In the genomic region with DNA sequence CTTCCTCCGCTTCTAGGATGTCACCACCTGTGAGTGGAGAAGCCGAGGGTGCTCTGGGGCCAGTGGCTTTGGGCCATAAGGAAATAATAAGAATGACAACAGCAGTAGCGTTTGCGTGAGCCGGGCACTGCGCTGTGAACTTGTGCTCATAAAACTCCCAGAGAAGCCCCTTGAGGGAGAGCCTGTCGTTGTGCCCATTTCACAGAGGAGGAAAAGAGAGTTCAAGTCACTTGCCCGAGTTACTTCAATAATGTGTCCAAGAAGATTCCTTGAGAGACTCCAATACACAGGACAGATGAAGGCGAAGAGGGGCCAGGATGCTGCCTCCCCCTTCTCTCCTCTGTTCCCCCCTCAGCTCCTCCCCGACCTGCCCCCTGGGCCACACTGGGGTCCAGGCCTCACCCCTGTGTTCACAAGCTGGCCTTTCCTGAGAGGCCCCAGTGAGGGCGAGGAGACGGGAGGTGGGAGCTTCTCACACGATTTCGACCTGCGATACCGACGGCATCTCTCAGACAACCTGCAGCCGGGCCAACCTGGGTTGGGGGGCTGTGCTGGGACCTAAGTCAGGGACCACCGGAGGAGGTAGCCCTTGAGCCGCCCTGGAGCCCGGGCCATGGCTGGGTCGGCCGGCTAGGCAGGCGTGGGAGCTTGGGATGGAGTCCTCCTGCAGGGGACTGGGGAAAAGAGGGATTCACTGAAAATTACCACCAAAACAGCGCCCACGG, we compare ENCODE assay signal across 19 cellular contexts. TPM values are rescaled to one million over a fixed set of nuclear protein-coding genes. Genes with fewer than 3 reads are reported as not detected.
DNase-seq lines count a peak whose midpoint lies in the region; ATAC-seq and TF ChIP-seq lines count a peak whose summit lies in the region.
"Had no signal": no experiment of that assay in that cellular context is flagged by ENCODE, and none has a peak within 500 bp of the region (broad histone marks: within the 10 kb centered on the region; RNA-seq: fewer than 3 reads in every experiment).

No MANE protein-coding gene starts in this region.

- intact Hi-C loops in dendritic cell treated with granulocyte-macrophage colony-stimulating factor and Interleukin-4, amounts not matched to agents 40 ng/mL and 50 ng/mL, for 4 days (cut with micrococcal nuclease): no loop called here
- intact Hi-C loops in spleen (cut with DNase I; ENCODE audit: low total_unique reads): no loop called here
- intact Hi-C loops in uterus (cut with DNase I; ENCODE audit: low total_unique reads): no loop called here
- intact Hi-C loops in colonic mucosa (cut with DNase I): no loop called here

- no peak overlapping the region for H3K27ac ChIP-seq in spleen
- H3K27ac ChIP-seq in uterus: peak overlapping the region; percentile 13 to 45
- no peak overlapping the region for H3K27ac ChIP-seq in colonic mucosa
- H3K27ac ChIP-seq: GM23248 had no signal

- H3K4me3 ChIP-seq in spleen: no peak overlapping the region
- H3K4me3 ChIP-seq in uterus: no peak overlapping the region
- H3K4me3 ChIP-seq in colonic mucosa: no peak overlapping the region
- H3K4me3 ChIP-seq: GM23248, MG63 had no signal

- peak overlapping the region; percentile 14 for H3K27ac Mint-ChIP-seq in activated naive CD4-positive, alpha-beta T cell treated with anti-CD3 and anti-CD28 coated beads, Interleukin-2, amount 10 ng/mL, durations not matched to agents 7 days and 5 days
- H3K27ac Mint-ChIP-seq in dendritic cell treated with granulocyte-macrophage colony-stimulating factor and Interleukin-4, amounts not matched to agents 40 ng/mL and 50 ng/mL, for 4 days: peak overlapping the region; percentile 22

- TF ChIP-seq CTCF in spleen (IDR thresholded peaks at IDR 0.05 in 8 of 11, conservative IDR thresholded peaks at IDR 0.05 in 3 of 11) (no peak), uterus (IDR thresholded peaks at IDR 0.05) (no peak), colonic mucosa (IDR thresholded peaks at IDR 0.05) (no peak)

- TF ChIP-seq POLR2A in spleen (IDR thresholded peaks at IDR 0.05): no peak
- no peak for TF ChIP-seq POLR2A in uterus (IDR thresholded peaks at IDR 0.05)

- H3K36me3 ChIP-seq in spleen: no peaks in the 10 kb centered on the region
- H3K36me3 ChIP-seq in uterus: no peaks in the 10 kb centered on the region
- no peaks in the 10 kb centered on the region for H3K36me3 ChIP-seq in colonic mucosa

- DNase-seq in activated naive CD4-positive, alpha-beta T cell treated with anti-CD3 and anti-CD28 coated beads, Interleukin-2, amount 10 ng/mL, durations not matched to agents 7 days and 5 days: no peak
- no peak for DNase-seq in activated naive CD4-positive, alpha-beta T cell treated with anti-CD3 and anti-CD28 coated beads, Interleukin-2, amount 50 U/mL, for 16 hours
- DNase-seq in spleen (peak; percentile 62), uterus (peak in 1 of 2 donors; percentile 16), colonic mucosa (no peak)
- DNase-seq: CD4-positive, CD25-positive, alpha-beta regulatory T cell; DMS153; DND-41; GM23248; H9; KG1; MG63; NCI-H1105 treated with DMSO at 0.1 percent for 48 hours; NCI-H2029; NCI-H526 treated with DMSO at 0.1 percent for 48 hours; RPMI8226; SHP77 treated with DMSO at 0.1 percent for 48 hours had no signal

- H3K27me3 Mint-ChIP-seq in activated naive CD4-positive, alpha-beta T cell treated with anti-CD3 and anti-CD28 coated beads, Interleukin-2, amount 10 ng/mL, durations not matched to agents 7 days and 5 days: peaks cover 7% of the 10 kb centered on the region
- peaks cover 16% of the 10 kb centered on the region for H3K27me3 Mint-ChIP-seq in dendritic cell treated with granulocyte-macrophage colony-stimulating factor and Interleukin-4, amounts not matched to agents 40 ng/mL and 50 ng/mL, for 4 days
- H3K27me3 Mint-ChIP-seq: CD4-positive, CD25-positive, alpha-beta regulatory T cell had no signal

- H3K4me1 ChIP-seq in spleen (no peaks in the 10 kb centered on the region), uterus (no peaks in the 10 kb centered on the region), colonic mucosa (no peaks in the 10 kb centered on the region)

- H3K9me3 ChIP-seq in spleen (no peaks in the 10 kb centered on the region), uterus (no peaks in the 10 kb centered on the region), colonic mucosa (no peaks in the 10 kb centered on the region)

- no peak overlapping the region for H3K9ac ChIP-seq in colonic mucosa (ENCODE audit: low read depth in 2 of 2, low read length in 2 of 2)
- H3K9ac ChIP-seq: GM23248 had no signal

- CTCF ChIA-PET in activated naive CD4-positive, alpha-beta T cell treated with anti-CD3 and anti-CD28 coated beads, Interleukin-2, amount 10 ng/mL, durations not matched to agents 7 days and 5 days (lab: Charles Lee): interaction anchor here (1.1 kb wide), 1 partner anchor 10 kb away, joined by 5 read pairs; no protein-coding TSS in a partner anchor

- WGBS in spleen, 5 donors: 87 to 97% (median 95%) methylated on average over 24 to 26 of the region's 26 CpGs

- peaks cover 2% of the 10 kb centered on the region for H3K4me1 Mint-ChIP-seq in activated naive CD4-positive, alpha-beta T cell treated with anti-CD3 and anti-CD28 coated beads, Interleukin-2, amount 10 ng/mL, durations not matched to agents 7 days and 5 days
- H3K4me1 Mint-ChIP-seq in dendritic cell treated with granulocyte-macrophage colony-stimulating factor and Interleukin-4, amounts not matched to agents 40 ng/mL and 50 ng/mL, for 4 days (ENCODE audit: low read depth): peaks cover 25% of the 10 kb centered on the region
- H3K4me1 Mint-ChIP-seq: H9 had no signal

- H3K27me3 ChIP-seq in spleen (replicated peaks in 1 of 7) (no peaks in the 10 kb centered on the region), uterus (no peaks in the 10 kb centered on the region), colonic mucosa (no peaks in the 10 kb centered on the region)
- H3K27me3 ChIP-seq: MG63 had no signal

- H3K36me3 Mint-ChIP-seq in activated naive CD4-positive, alpha-beta T cell treated with anti-CD3 and anti-CD28 coated beads, Interleukin-2, amount 10 ng/mL, durations not matched to agents 7 days and 5 days: peaks cover 11% of the 10 kb centered on the region
- peaks cover 64% of the 10 kb centered on the region for H3K36me3 Mint-ChIP-seq in dendritic cell treated with granulocyte-macrophage colony-stimulating factor and Interleukin-4, amounts not matched to agents 40 ng/mL and 50 ng/mL, for 4 days (ENCODE audit: low read depth)
- H3K36me3 Mint-ChIP-seq: CD4-positive, CD25-positive, alpha-beta regulatory T cell had no signal

- H3K4me3 Mint-ChIP-seq in activated naive CD4-positive, alpha-beta T cell treated with anti-CD3 and anti-CD28 coated beads, Interleukin-2, amount 10 ng/mL, durations not matched to agents 7 days and 5 days: no peak overlapping the region
- H3K4me3 Mint-ChIP-seq in dendritic cell treated with granulocyte-macrophage colony-stimulating factor and Interleukin-4, amounts not matched to agents 40 ng/mL and 50 ng/mL, for 4 days: no peak overlapping the region
- H3K4me3 Mint-ChIP-seq: CD4-positive, CD25-positive, alpha-beta regulatory T cell; H9 had no signal

- H3K9me3 Mint-ChIP-seq in activated naive CD4-positive, alpha-beta T cell treated with anti-CD3 and anti-CD28 coated beads, Interleukin-2, amount 10 ng/mL, durations not matched to agents 7 days and 5 days: peaks cover 12% of the 10 kb centered on the region
- H3K9me3 Mint-ChIP-seq in dendritic cell treated with granulocyte-macrophage colony-stimulating factor and Interleukin-4, amounts not matched to agents 40 ng/mL and 50 ng/mL, for 4 days: no peaks in the 10 kb centered on the region
- H3K9me3 Mint-ChIP-seq: CD4-positive, CD25-positive, alpha-beta regulatory T cell had no signal

- no peak for ATAC-seq in GM19463 (IDR thresholded peaks at IDR 0.05; ENCODE audit: unreplicated experiment)

RNA-seq across cellular contexts. Expression of a gene that starts 53.5 kb away (rescaled TPM):
- total RNA-seq in spleen (10 to 100 TPM; 32.1 to 73.9 (median 48.9) TPM), uterus (10 to 100 TPM; 40.7 to 88.9 (median 64.9) TPM), colonic mucosa (10 to 100 TPM; 51.8 to 54.7 TPM)
- 10 to 100 TPM; 34.3 to 49.3 (median 46.0) TPM for polyA plus RNA-seq in spleen

RNA-seq across cellular contexts. Expression of a gene that starts 53.9 kb away (rescaled TPM):
- total RNA-seq in spleen (10 to 100 TPM in 2 of 7 donors, 1 to 10 TPM in 5; 4.5 to 11.0 (median 8.2) TPM), uterus (100 to 1,000 TPM in 3 of 4 donors, 10 to 100 TPM in 1; 44.1 to 591 (median 424) TPM), colonic mucosa (10 to 100 TPM in 1 of 2 donors, 1 to 10 TPM in 1; 2.7 to 27.2 TPM)
- 10 to 100 TPM; 19.6 to 44.5 (median 24.5) TPM for polyA plus RNA-seq in spleen
- total RNA-seq: CD4-positive, CD25-positive, alpha-beta regulatory T cell had no signal

Comparison
In these comparisons a context has a peak if more than half of its experiments do, and no peak if none do; other contexts are left out.
1. H3K27ac ChIP-seq: peak in uterus (2 of 2); none in spleen (0 of 8) and colonic mucosa (single experiment).